Comparison of ENCODE assay signal across 28 cellular contexts in genomic region chr14:29653303-29653702, GRCh38.
DNase-seq lines count a peak whose midpoint lies in the region; ATAC-seq, FAIRE-seq and TF ChIP-seq lines count a peak whose summit lies in the region.
"Had no signal": no experiment of that assay in that cellular context is flagged by ENCODE, and none has a peak within 500 bp of the region (broad histone marks: within the 10 kb centered on the region; RNA-seq: fewer than 3 reads in every experiment).

No MANE protein-coding gene starts in this region.

- no peak for TF ChIP-seq POLR2A in breast epithelium (IDR thresholded peaks at IDR 0.05)
- TF ChIP-seq POLR2A in A549 (IDR thresholded peaks at IDR 0.05; ENCODE audit: low read length) = no peak
- TF ChIP-seq POLR2A in K562 (conservative IDR thresholded peaks at IDR 0.05) = no peak

- TF ChIP-seq RAD21 in A549 (conservative IDR thresholded peaks at IDR 0.05 in 1 of 2, IDR thresholded peaks at IDR 0.05 in 1 of 2) (no peak), K562 (CRISPR knock-in tag; conservative IDR thresholded peaks at IDR 0.05 in 1 of 2, IDR thresholded peaks at IDR 0.05 in 1 of 2) (no peak)

- BruUV-seq in MCF 10A (replicated peaks; lab: Mats Ljungman, UMichigan) (no TSS peak), K562 (replicated peaks; lab: Mats Ljungman, UMichigan) (no TSS peak)

- no peaks in the 10 kb centered on the region for H3K27me3 ChIP-seq in breast epithelium
- H3K27me3 ChIP-seq in K562 (ENCODE audit: control insufficient read depth in 2 of 2, insufficient read depth in 2 of 2, low read length in 2 of 2) = no peaks in the 10 kb centered on the region
- H3K27me3 ChIP-seq in MG63 = no peaks in the 10 kb centered on the region
- H3K27me3 ChIP-seq: BE2C, BLaER1 had no signal

- H3K4me1 ChIP-seq in breast epithelium = no peaks in the 10 kb centered on the region
- no peaks in the 10 kb centered on the region for H3K4me1 ChIP-seq in A549
- peaks cover 6 to 14% of the 10 kb centered on the region in 2 experiments; a peak in 4 of 5 replicates for H3K4me1 ChIP-seq in K562 (replicated peaks in 1 of 2; ENCODE audit: control insufficient read depth in 2 of 2, insufficient read depth in 2 of 2, low read length in 2 of 2)
- H3K4me1 ChIP-seq: BE2C, BLaER1 had no signal

- H3K4me3 Mint-ChIP-seq in MCF 10A (ENCODE audit: unreplicated experiment) (no peak overlapping the region), progenitor cell of endocrine pancreas (ENCODE audit: low read depth) (no peak overlapping the region)
- H3K4me3 Mint-ChIP-seq: CD14-positive monocyte; CD4-positive, alpha-beta memory T cell; CD4-positive, CD25-positive, alpha-beta regulatory T cell; CD8-positive, alpha-beta memory T cell had no signal

- H3K9me3 Mint-ChIP-seq in MCF 10A (ENCODE audit: unreplicated experiment) = peaks cover 9% of the 10 kb centered on the region
- peaks cover 17% of the 10 kb centered on the region for H3K9me3 Mint-ChIP-seq in progenitor cell of endocrine pancreas (ENCODE audit: low read depth)

- FAIRE-seq in A549 (lab: Jason Lieb, UNC) (no peak), K562 (lab: Jason Lieb, UNC) (no peak), islet of Langerhans (lab: Jason Lieb, UNC) (peak; percentile 21)
- FAIRE-seq: GM12878, GM12892, GM18507 had no signal

- H3K27ac ChIP-seq in breast epithelium (no peak overlapping the region), A549 (no peak overlapping the region), K562 (ENCODE audit: extremely low read depth, low read depth, low read length) (no peak overlapping the region)
- H3K27ac ChIP-seq: 22Rv1, BLaER1 had no signal

- H3K4me2 ChIP-seq in A549 = no peak overlapping the region
- H3K4me2 ChIP-seq in K562 (ENCODE audit: insufficient read depth, low read length) = no peak overlapping the region
- H3K4me2 ChIP-seq: BLaER1 had no signal

- no peak overlapping the region for H3K9ac ChIP-seq in K562 (ENCODE audit: insufficient read depth in 1 of 2, low read depth in 2 of 2, low read length in 2 of 2)
- H3K9ac ChIP-seq: BLaER1 had no signal

- H3K9me1 ChIP-seq in K562 (ENCODE audit: control insufficient read depth, insufficient read depth, low read length) = no peaks in the 10 kb centered on the region

- intact Hi-C loops in MCF 10A (cut with micrococcal nuclease) (no loop called here), breast epithelium (cut with DNase I; ENCODE audit: low total_unique reads) (no loop called here), K562 (cut with micrococcal nuclease) (no loop called here)

- peak overlapping the region; percentile 75 for H3K27ac Mint-ChIP-seq in MCF 10A (ENCODE audit: low read depth, unreplicated experiment)
- no peak overlapping the region for H3K27ac Mint-ChIP-seq in progenitor cell of endocrine pancreas
- H3K27ac Mint-ChIP-seq: CD14-positive monocyte; CD4-positive, alpha-beta memory T cell; CD4-positive, CD25-positive, alpha-beta regulatory T cell; CD8-positive, alpha-beta memory T cell had no signal

- in situ Hi-C loops in K562 (cut with MboI) = no loop called here

- H3K27me3 Mint-ChIP-seq in MCF 10A (ENCODE audit: insufficient read depth, unreplicated experiment) = no peaks in the 10 kb centered on the region
- no peaks in the 10 kb centered on the region for H3K27me3 Mint-ChIP-seq in progenitor cell of endocrine pancreas
- H3K27me3 Mint-ChIP-seq: CD4-positive, alpha-beta memory T cell; CD4-positive, CD25-positive, alpha-beta regulatory T cell; CD8-positive, alpha-beta memory T cell had no signal

- DNase-seq in MCF 10A (ENCODE audit: unreplicated experiment) (no peak), breast epithelium (ENCODE audit: low spot score in 2 of 2) (no peak), A549 (ENCODE audit: low read depth in 1 of 2, low spot score in 1 of 2) (no peak), K562 (ENCODE audit: extremely low read depth in 1 of 4, low spot score in 3 of 4) (no peak), MG63 (no peak), progenitor cell of endocrine pancreas (ENCODE audit: low spot score, unreplicated experiment) (no peak)
- DNase-seq: ACHN; BE2C; C1 segment of cervical spinal cord; CD4-positive, alpha-beta memory T cell; CD4-positive, CD25-positive, alpha-beta regulatory T cell; CD8-positive, alpha-beta memory T cell; COR-L47; DMS 273 treated with DMSO at 0.1 percent for 48 hours; DMS153; DMS53; DMS79; DND-41; EL; GDM1 had no signal

- H3K4me3 ChIP-seq in breast epithelium (no peak overlapping the region), A549 (no peak overlapping the region), K562 (no peak overlapping the region), MG63 (no peak overlapping the region)
- H3K4me3 ChIP-seq: BLaER1, GM12878 had no signal

- H3K36me3 Mint-ChIP-seq in MCF 10A (ENCODE audit: insufficient read depth, unreplicated experiment) = peaks cover 16% of the 10 kb centered on the region
- H3K36me3 Mint-ChIP-seq in progenitor cell of endocrine pancreas (ENCODE audit: insufficient read depth) = peaks cover 25% of the 10 kb centered on the region
- H3K36me3 Mint-ChIP-seq: CD14-positive monocyte; CD4-positive, alpha-beta memory T cell; CD4-positive, CD25-positive, alpha-beta regulatory T cell; CD8-positive, alpha-beta memory T cell had no signal

- ATAC-seq in A549 (no peak), K562 (no peak), HG02840 (IDR thresholded peaks at IDR 0.05; ENCODE audit: low FRiP score, unreplicated experiment) (no peak)
- ATAC-seq: GM12878 had no signal

- no peaks in the 10 kb centered on the region for H3K79me2 ChIP-seq in K562 (ENCODE audit: control insufficient read depth, insufficient read depth, low read length)

- H3K4me1 Mint-ChIP-seq in MCF 10A (ENCODE audit: insufficient read depth, unreplicated experiment) = no peaks in the 10 kb centered on the region
- H3K4me1 Mint-ChIP-seq in progenitor cell of endocrine pancreas (ENCODE audit: low read depth) = no peaks in the 10 kb centered on the region
- H3K4me1 Mint-ChIP-seq: CD14-positive monocyte; CD4-positive, alpha-beta memory T cell; CD4-positive, CD25-positive, alpha-beta regulatory T cell; CD8-positive, alpha-beta memory T cell had no signal

- H3K36me3 ChIP-seq in breast epithelium (no peaks in the 10 kb centered on the region), K562 (ENCODE audit: control insufficient read depth, insufficient read depth, low read length) (no peaks in the 10 kb centered on the region), MG63 (no peaks in the 10 kb centered on the region)
- H3K36me3 ChIP-seq: BE2C, BLaER1 had no signal

- peaks cover 3 to 7% of the 10 kb centered on the region in 2 donors for H3K9me3 ChIP-seq in breast epithelium
- no peaks in the 10 kb centered on the region for H3K9me3 ChIP-seq in A549
- H3K9me3 ChIP-seq in K562 (replicated peaks; ENCODE audit: control insufficient read depth, insufficient read depth, low read depth, low read length) = peaks cover 4% of the 10 kb centered on the region
- no peaks in the 10 kb centered on the region for H3K9me3 ChIP-seq in MG63
- H3K9me3 ChIP-seq: BE2C had no signal

- H4K20me1 ChIP-seq in K562 (replicated peaks; ENCODE audit: control insufficient read depth, insufficient read depth, low read length) = no peaks in the 10 kb centered on the region
- H4K20me1 ChIP-seq: BLaER1 had no signal

- TF ChIP-seq CTCF in MCF 10A (IDR thresholded peaks at IDR 0.05; ENCODE audit: unreplicated experiment) (no peak), breast epithelium (IDR thresholded peaks at IDR 0.05) (no peak), A549 (IDR thresholded peaks at IDR 0.05) (no peak), K562 (IDR thresholded peaks at IDR 0.05 in 2 of 3, conservative IDR thresholded peaks at IDR 0.05 in 1 of 3; ENCODE audit: insufficient read depth in 2 of 3, low read depth in 1 of 3, low read length in 3 of 3) (no peak), progenitor cell of endocrine pancreas (IDR thresholded peaks at IDR 0.05; ENCODE audit: unreplicated experiment) (no peak)

- TF ChIP-seq EP300 in A549 (IDR thresholded peaks at IDR 0.05) (no peak), K562 (IDR thresholded peaks at IDR 0.05; ENCODE audit: low read length) (no peak)

- CTCF ChIA-PET in MCF 10A (lab: Yijun Ruan, JAX) = no interaction called here
- CTCF ChIA-PET in A549 (lab: Yijun Ruan, JAX) = no interaction called here
- CTCF ChIA-PET in K562 (lab: Yijun Ruan, JAX; ENCODE audit: low intra/inter-chr PET ratio) = no interaction called here

- POLR2A ChIA-PET in MCF 10A (lab: Yijun Ruan, JAX) = interaction anchor here (1.5 kb wide), 1 partner anchor 571 kb away, joined by 4 read pairs; no protein-coding TSS in a partner anchor
- POLR2A ChIA-PET in A549 (lab: Yijun Ruan, JAX) = no interaction called here
- POLR2A ChIA-PET in K562 (lab: Yijun Ruan, JAX) = no interaction called here

- no peak overlapping the region for H2AFZ ChIP-seq in K562 (ENCODE audit: low read depth, low read length)

TF ChIP-seq in A549, 52 proteins besides CTCF, POLR2A, EP300 and RAD21:
- TF ChIP-seq MAFK (IDR thresholded peaks at IDR 0.05; ENCODE audit: partially characterized antibody) (peak; percentile 97), HOXB13 (CRISPR knock-in tag; IDR thresholded peaks at IDR 0.05; ENCODE audit: low read depth) (no peak)

TF ChIP-seq in K562, 482 proteins besides CTCF, POLR2A, EP300 and RAD21 (continues in another document):
- peak; percentile 99 for TF ChIP-seq MAFK (IDR thresholded peaks at IDR 0.05; ENCODE audit: low read length)
- no peak for TF ChIP-seq XRCC4 (IDR thresholded peaks at IDR 0.05; ENCODE audit: extremely low read depth, insufficient read depth, insufficient read length)
- peak; percentile 99 for TF ChIP-seq ZNF316 (IDR thresholded peaks at IDR 0.05)
- peak; percentile 95 for TF ChIP-seq MAFG (tag; conservative IDR thresholded peaks at IDR 0.05)
- no peak for TF ChIP-seq POLR2AphosphoS5 (IDR thresholded peaks at IDR 0.05; ENCODE audit: control insufficient read depth, insufficient read depth, low read depth, low read length)
- peak; percentile 96 for TF ChIP-seq C11orf30 (IDR thresholded peaks at IDR 0.05; ENCODE audit: low read depth)
- TF ChIP-seq NFE2L1 (tag; IDR thresholded peaks at IDR 0.05; ENCODE audit: borderline replicate concordance, low read depth) = 0 out of 2 replicates have a peak, but pooled peaks have one; percentile 25
- peak; percentile 33; the same call in 1 of the 2 replicates for TF ChIP-seq NFE2 (IDR thresholded peaks at IDR 0.05; ENCODE audit: low read depth)
